Comparison of ENCODE assay signal across 10 cellular contexts in genomic region chr3:138030881-138031280, GRCh38. TPM values are rescaled to one million over a fixed set of nuclear protein-coding genes. Genes with fewer than 3 reads are reported as not detected.
"Had no signal": no experiment of that assay in that cellular context is flagged by ENCODE, and none has a peak within 500 bp of the region (broad histone marks: within the 10 kb centered on the region; RNA-seq: fewer than 3 reads in every experiment).

No MANE protein-coding gene starts in this region.

- H3K9me3 ChIP-seq: HAP-1 had no signal

- H3K4me3 ChIP-seq: HAP-1 had no signal

- DNase-seq: GOT3, H7, HFFc6, KBM-7 had no signal

- H3K27ac ChIP-seq: HL-60 had no signal

- H3K36me3 ChIP-seq: HAP-1 had no signal

RNA-seq across cellular contexts. Expression of gene CLDN18, which starts 20.9 kb away (rescaled TPM):
- total RNA-seq: H4, HepG2, HFFc6, HT1080 had no signal
- polyA plus RNA-seq: HepG2, IgD-negative memory B cell had no signal
